ENCODE assay signal across 8 cellular contexts in genomic region chr13:30792257-30793000, GRCh38.
DNase-seq lines count a peak whose midpoint lies in the region; ATAC-seq lines count a peak whose summit lies in the region.

No MANE protein-coding gene starts in this region.

- no peak overlapping the region for H3K4me3 ChIP-seq in skeletal muscle cell (ENCODE audit: low read depth, low read length)

- DNase-seq in HS-5 (ENCODE audit: low read depth) (peak; percentile 60), anterior cingulate cortex (lab: John Stamatoyannopoulos, UW) (peak in 48 of 58 donors; percentile 15 to 86 (median 54)), hepatic stellate cell (ENCODE audit: low spot score) (peak; percentile 89), skeletal muscle cell (ENCODE audit: low read depth) (peak; percentile 93), NCI-H526 (lab: John Stamatoyannopoulos, UW) (no peak), DMS53 treated with DMSO at 0.1 percent for 48 hours (lab: John Stamatoyannopoulos, UW; ENCODE audit: unreplicated experiment) (no peak)

- ATAC-seq in HG02885 (IDR thresholded peaks at IDR 0.05; ENCODE audit: poor library complexity, unreplicated experiment) (no peak), GM19324 (IDR thresholded peaks at IDR 0.05; ENCODE audit: low FRiP score, unreplicated experiment) (no peak)

Comparison
In these comparisons a context has a peak if more than half of its experiments do, and no peak if none do; other contexts are left out.
1. DNase-seq: peak in HS-5 (single experiment), anterior cingulate cortex (48 of 58), hepatic stellate cell (single experiment) and skeletal muscle cell (single experiment); none in NCI-H526 (0 of 2) and DMS53 treated with DMSO at 0.1 percent for 48 hours (single experiment).